ENCODE assay signal across 14 cellular contexts in genomic region chr7:127911968-127912511, GRCh38.
DNase-seq lines count a peak whose midpoint lies in the region; ATAC-seq and TF ChIP-seq lines count a peak whose summit lies in the region.
"Had no signal": no experiment of that assay in that cellular context is flagged by ENCODE, and none has a peak within 500 bp of the region (broad histone marks: within the 10 kb centered on the region; RNA-seq: fewer than 3 reads in every experiment).

No MANE protein-coding gene starts in this region.

- intact Hi-C loops in natural killer cell (cut with micrococcal nuclease): no loop called here

- peaks cover 46% of the 10 kb centered on the region for H3K4me1 ChIP-seq in OCI-LY3 (ENCODE audit: low read length)
- H3K4me1 ChIP-seq: uterus had no signal

- H3K9ac ChIP-seq in OCI-LY3 (ENCODE audit: low read length): no peak overlapping the region

- no peak for DNase-seq in activated T-cell treated with anti-CD3 and anti-CD28 coated beads, Interleukin-2, amount 50 U/mL, for 24 hours
- DNase-seq in NK-92 (lab: John Stamatoyannopoulos, UW; ENCODE audit: unreplicated experiment) (no peak), medulla oblongata (ENCODE audit: extremely low spot score) (no peak), natural killer cell (no peak)
- DNase-seq: activated CD8-positive, alpha-beta memory T cell treated with anti-CD3 and anti-CD28 coated beads for 24 hours; adrenal gland; effector memory CD8-positive, alpha-beta T cell; mesenchymal stem cell; retina; uterus had no signal

- peaks cover 31% of the 10 kb centered on the region for H3K4me1 Mint-ChIP-seq in activated T-cell treated with anti-CD3 and anti-CD28 coated beads, Interleukin-2, amount 50 U/mL, for 24 hours (ENCODE audit: low read depth)
- H3K4me1 Mint-ChIP-seq in natural killer cell: peaks cover 19 to 26% of the 10 kb centered on the region in 2 donors

- H3K36me3 Mint-ChIP-seq in activated T-cell treated with anti-CD3 and anti-CD28 coated beads, Interleukin-2, amount 50 U/mL, for 24 hours (ENCODE audit: low read depth): peaks cover 46% of the 10 kb centered on the region
- H3K36me3 Mint-ChIP-seq in natural killer cell: no peaks in the 10 kb centered on the region

- no peaks in the 10 kb centered on the region for H3K9me3 Mint-ChIP-seq in activated T-cell treated with anti-CD3 and anti-CD28 coated beads, Interleukin-2, amount 50 U/mL, for 24 hours
- no peaks in the 10 kb centered on the region for H3K9me3 Mint-ChIP-seq in natural killer cell
- H3K9me3 Mint-ChIP-seq: effector memory CD8-positive, alpha-beta T cell had no signal

- peaks cover 71% of the 10 kb centered on the region for H3K79me2 ChIP-seq in OCI-LY3 (ENCODE audit: low read length)

- no peak overlapping the region for H3K27ac Mint-ChIP-seq in activated T-cell treated with anti-CD3 and anti-CD28 coated beads, Interleukin-2, amount 50 U/mL, for 24 hours
- no peak overlapping the region for H3K27ac Mint-ChIP-seq in natural killer cell

- H3K27ac ChIP-seq in OCI-LY3 (ENCODE audit: low read length): peak overlapping the region; percentile 72
- H3K27ac ChIP-seq: adrenal gland, uterus had no signal

- ATAC-seq in GM18861 (IDR thresholded peaks at IDR 0.05; ENCODE audit: unreplicated experiment): peak; percentile 79
- peak; percentile 88 for ATAC-seq in GM21515 (IDR thresholded peaks at IDR 0.05; ENCODE audit: unreplicated experiment)
- peak; percentile 92 for ATAC-seq in HG03060 (IDR thresholded peaks at IDR 0.05; ENCODE audit: low read depth, unreplicated experiment)
- no peak for ATAC-seq in natural killer cell
- ATAC-seq: effector memory CD8-positive, alpha-beta T cell had no signal

- H3K4me3 Mint-ChIP-seq in activated T-cell treated with anti-CD3 and anti-CD28 coated beads, Interleukin-2, amount 50 U/mL, for 24 hours: no peak overlapping the region
- H3K4me3 Mint-ChIP-seq in natural killer cell: no peak overlapping the region
- H3K4me3 Mint-ChIP-seq: effector memory CD8-positive, alpha-beta T cell had no signal

- no peaks in the 10 kb centered on the region for H3K9me3 ChIP-seq in OCI-LY3 (ENCODE audit: insufficient read depth, low read length)
- H3K9me3 ChIP-seq: adrenal gland, uterus had no signal

- H3K27me3 Mint-ChIP-seq in activated T-cell treated with anti-CD3 and anti-CD28 coated beads, Interleukin-2, amount 50 U/mL, for 24 hours: no peaks in the 10 kb centered on the region
- no peaks in the 10 kb centered on the region for H3K27me3 Mint-ChIP-seq in natural killer cell (ENCODE audit: low read depth in 2 of 2)
- H3K27me3 Mint-ChIP-seq: effector memory CD8-positive, alpha-beta T cell had no signal

- no peak overlapping the region for H2AFZ ChIP-seq in OCI-LY3 (ENCODE audit: low read depth, low read length)

- TF ChIP-seq CTCF in OCI-LY3 (IDR thresholded peaks at IDR 0.05; ENCODE audit: low read depth, low read length) (no peak), natural killer cell (IDR thresholded peaks at IDR 0.05) (no peak)

- peak overlapping the region; percentile 54 for H3K4me2 ChIP-seq in OCI-LY3 (ENCODE audit: low read length)

- H4K20me1 ChIP-seq in OCI-LY3 (ENCODE audit: insufficient read depth, low read length): peaks cover 74% of the 10 kb centered on the region

- H3K4me3 ChIP-seq in OCI-LY3 (ENCODE audit: low read length): peak overlapping the region; percentile 25
- H3K4me3 ChIP-seq: adrenal gland, uterus had no signal

- H3K27me3 ChIP-seq in OCI-LY3 (ENCODE audit: low read depth, low read length): no peaks in the 10 kb centered on the region
- H3K27me3 ChIP-seq: adrenal gland, uterus had no signal

- peaks cover 28% of the 10 kb centered on the region for H3K36me3 ChIP-seq in OCI-LY3 (replicated peaks; ENCODE audit: low read depth, low read length)
- H3K36me3 ChIP-seq: adrenal gland, uterus had no signal

Comparison
In these comparisons a context has a peak if more than half of its experiments do, and no peak if none do; other contexts are left out.
1. ATAC-seq: peak in GM18861 (single experiment), GM21515 (single experiment) and HG03060 (single experiment); none in natural killer cell (0 of 3).